In genomic region chr20:59785118-59785959, GRCh38 we compare ENCODE assay signal across 15 cellular contexts.
"Had no signal": no experiment of that assay in that cellular context is flagged by ENCODE, and none has a peak within 500 bp of the region (broad histone marks: within the 10 kb centered on the region; RNA-seq: fewer than 3 reads in every experiment).

No MANE protein-coding gene starts in this region.

- H3K4me3 Mint-ChIP-seq: activated naive CD4-positive, alpha-beta T cell treated with anti-CD3 and anti-CD28 coated beads, Interleukin-2, amount 50 U/mL, for 24 hours; activated T-cell treated with anti-CD3 and anti-CD28 coated beads, Interleukin-2, amount 50 U/mL, for 4 hours; neural crest cell; stimulated activated naive B cell treated with anti-CD40 and anti-IgM and Interleukin-4, amounts not matched to agents 10 μg/mL and 1 μg/mL and 100 μg/mL, for 72 hours had no signal

- H3K9ac ChIP-seq: SK-N-SH had no signal

- DNase-seq: activated CD4-positive, alpha-beta T cell treated with anti-CD3 and anti-CD28 coated beads for 1 hour; activated CD4-positive, alpha-beta T cell treated with anti-CD3 and anti-CD28 coated beads, Interleukin-2, amount 50 U/mL, for 4 hours; activated effector memory CD4-positive, alpha-beta T cell treated with Interleukin-2 at 50 U/mL for 16 hours; activated T-cell treated with anti-CD3 and anti-CD28 coated beads, Interleukin-2, amount 50 U/mL, for 4 hours; hypothalamus; pancreas; SK-N-SH; stimulated activated naive B cell treated with anti-CD40 and anti-IgM and Interleukin-4, amounts not matched to agents 10 μg/mL and 1 μg/mL and 100 μg/mL, for 72 hours; T-helper 1 cell; T1000 had no signal

- H3K4me3 ChIP-seq: adrenal gland, pancreas, tibial artery had no signal

- H3K27ac ChIP-seq: adrenal gland, pancreas, tibial artery had no signal

- H3K36me3 ChIP-seq: adrenal gland, pancreas, tibial artery had no signal

- H3K27ac Mint-ChIP-seq: activated naive CD4-positive, alpha-beta T cell treated with anti-CD3 and anti-CD28 coated beads, Interleukin-2, amount 50 U/mL, for 24 hours; stimulated activated naive B cell treated with anti-CD40 and anti-IgM and Interleukin-4, amounts not matched to agents 10 μg/mL and 1 μg/mL and 100 μg/mL, for 72 hours had no signal

- H3K36me3 Mint-ChIP-seq: activated naive CD4-positive, alpha-beta T cell treated with anti-CD3 and anti-CD28 coated beads, Interleukin-2, amount 50 U/mL, for 24 hours; stimulated activated naive B cell treated with anti-CD40 and anti-IgM and Interleukin-4, amounts not matched to agents 10 μg/mL and 1 μg/mL and 100 μg/mL, for 72 hours had no signal

- H3K4me1 ChIP-seq: adrenal gland, pancreas, tibial artery had no signal

- H3K4me1 Mint-ChIP-seq: activated naive CD4-positive, alpha-beta T cell treated with anti-CD3 and anti-CD28 coated beads, Interleukin-2, amount 50 U/mL, for 24 hours; stimulated activated naive B cell treated with anti-CD40 and anti-IgM and Interleukin-4, amounts not matched to agents 10 μg/mL and 1 μg/mL and 100 μg/mL, for 72 hours had no signal

- ATAC-seq: activated T-cell treated with anti-CD3 and anti-CD28 coated beads, Interleukin-2, amount 50 U/mL, for 4 hours; esophagus mucosa; pancreas; stimulated activated naive B cell treated with anti-CD40 and anti-IgM and Interleukin-4, amounts not matched to agents 10 μg/mL and 1 μg/mL and 100 μg/mL, for 72 hours had no signal

- H3K4me2 ChIP-seq: SK-N-SH had no signal

- H3K9me3 Mint-ChIP-seq: activated T-cell treated with anti-CD3 and anti-CD28 coated beads, Interleukin-2, amount 50 U/mL, for 4 hours; neural crest cell had no signal

- H3K9me3 ChIP-seq: adrenal gland, pancreas, SK-N-SH, tibial artery had no signal

- H3K27me3 ChIP-seq: pancreas had no signal
